1 cellular context compared by ENCODE assay signal in genomic region chr4:148426643-148427042, GRCh38.
A peak's percentile ranks its signal among the peaks of the same experiment; 100 is the strongest.
TF ChIP-seq lines count a peak whose summit lies in the region.

No MANE protein-coding gene starts in this region.

TF ChIP-seq in HepG2, 621 proteins besides CTCF, POLR2A, EP300 and RAD21:
- TF ChIP-seq AHDC1 (CRISPR knock-in tag; IDR thresholded peaks at IDR 0.05; ENCODE audit: borderline replicate concordance) (no peak), ZBTB2 (CRISPR knock-in tag; IDR thresholded peaks at IDR 0.05; ENCODE audit: low read depth) (no peak), STAG1 (CRISPR knock-in tag; IDR thresholded peaks at IDR 0.05) (peak; percentile 35; the same call in 1 of the 2 replicates), ZNF136 (CRISPR knock-in tag; IDR thresholded peaks at IDR 0.05; ENCODE audit: low read depth) (no peak), NCOR1 (IDR thresholded peaks at IDR 0.05; ENCODE audit: borderline replicate concordance, low read length) (no peak)
